ENCODE assay signal across 8 cellular contexts in genomic region chr4:140296335-140296753, GRCh38.
DNase-seq lines count a peak whose midpoint lies in the region; ATAC-seq and TF ChIP-seq lines count a peak whose summit lies in the region.

No MANE protein-coding gene starts in this region.

- H3K27me3 ChIP-seq in foreskin keratinocyte = no peaks in the 10 kb centered on the region
- no peaks in the 10 kb centered on the region for H3K27me3 ChIP-seq in sigmoid colon
- no peaks in the 10 kb centered on the region for H3K27me3 ChIP-seq in effector memory CD4-positive, alpha-beta T cell (replicated peaks; ENCODE audit: control insufficient read depth, insufficient read depth, low read length, poor library complexity, severe bottlenecking)

- intact Hi-C loops in sigmoid colon (cut with DNase I) = no loop called here

- H3K9me3 ChIP-seq in sigmoid colon = no peaks in the 10 kb centered on the region
- no peaks in the 10 kb centered on the region for H3K9me3 ChIP-seq in effector memory CD4-positive, alpha-beta T cell (ENCODE audit: control insufficient read depth, low read length)

- H3K27ac ChIP-seq in RWPE1 (peak overlapping the region; percentile 40), foreskin keratinocyte (no peak overlapping the region), sigmoid colon (peak overlapping the region; percentile 52 to 69 (median 56))
- no peak overlapping the region for H3K27ac ChIP-seq in effector memory CD4-positive, alpha-beta T cell (ENCODE audit: insufficient read depth, low read length, poor library complexity, severe bottlenecking)

- no peaks in the 10 kb centered on the region for H3K36me3 ChIP-seq in sigmoid colon
- no peaks in the 10 kb centered on the region for H3K36me3 ChIP-seq in effector memory CD4-positive, alpha-beta T cell (ENCODE audit: control insufficient read depth, insufficient read depth, low read length)

- POLR2A ChIA-PET in RWPE1 (lab: Yijun Ruan, JAX; ENCODE audit: low non-redundant PET) = no interaction called here

- TF ChIP-seq EP300 in sigmoid colon (IDR thresholded peaks at IDR 0.05) = peak in 1 of 4 donors; percentile 82

- peak; percentile 31 for ATAC-seq in foreskin keratinocyte

- CTCF ChIA-PET in RWPE1 (lab: Yijun Ruan, JAX) = interaction anchor here (0.6 to 1.0 kb wide), 2 partner anchors 10 to 43 kb away, joined by 3 to 5 read pairs; no protein-coding TSS in a partner anchor

- H3K4me1 ChIP-seq in foreskin keratinocyte = peaks cover 33% of the 10 kb centered on the region
- peaks cover 0 to 26% (median 19%) of the 10 kb centered on the region in 4 donors for H3K4me1 ChIP-seq in sigmoid colon
- no peaks in the 10 kb centered on the region for H3K4me1 ChIP-seq in effector memory CD4-positive, alpha-beta T cell (ENCODE audit: control insufficient read depth, insufficient read depth, low read length, poor library complexity, severe bottlenecking)

- no peak for TF ChIP-seq POLR2A in sigmoid colon (IDR thresholded peaks at IDR 0.05)

- peak overlapping the region in 3 of 4 donors; percentile 3 to 12 (median 9) for H3K4me3 ChIP-seq in sigmoid colon
- H3K4me3 ChIP-seq in effector memory CD4-positive, alpha-beta T cell (ENCODE audit: insufficient read depth, low read depth, low read length, poor library complexity, severe bottlenecking) = no peak overlapping the region

- peak; percentile 67 for DNase-seq in HCEC 1CT
- DNase-seq in RWPE1 (ENCODE audit: low spot score) = peak; percentile 42
- peak; percentile 10 to 42 for DNase-seq in foreskin keratinocyte
- peak; percentile 91 for DNase-seq in sigmoid colon
- DNase-seq in activated gamma-delta T cell treated with Interleukin-2 at 50 U/mL for 16 hours = no peak
- DNase-seq in effector memory CD4-positive, alpha-beta T cell = no peak
- DNase-seq in activated T-cell treated with anti-CD3 and anti-CD28 coated beads, Interleukin-2, amount 50 U/mL, for 1 hour = no peak
- DNase-seq in NOMO-1 treated with DMSO at 0.1 percent for 48 hours (lab: John Stamatoyannopoulos, UW; ENCODE audit: unreplicated experiment) = no peak

- no peak for TF ChIP-seq CTCF in RWPE1 (conservative IDR thresholded peaks at IDR 0.05; ENCODE audit: low read depth)
- no peak for TF ChIP-seq CTCF in foreskin keratinocyte (conservative IDR thresholded peaks at IDR 0.05)
- TF ChIP-seq CTCF in sigmoid colon (IDR thresholded peaks at IDR 0.05) = no peak

- 57 to 76% methylated on average over 10 of the region's 10 CpGs for WGBS in sigmoid colon, 2 donors

Comparison
In these comparisons a context has a peak if more than half of its experiments do, and no peak if none do; other contexts are left out.
1. DNase-seq: peak in HCEC 1CT (single experiment), RWPE1 (single experiment), foreskin keratinocyte (2 of 2) and sigmoid colon (single experiment); none in activated gamma-delta T cell treated with Interleukin-2 at 50 U/mL for 16 hours (single experiment), effector memory CD4-positive, alpha-beta T cell (0 of 3), activated T-cell treated with anti-CD3 and anti-CD28 coated beads, Interleukin-2, amount 50 U/mL, for 1 hour (single experiment) and NOMO-1 treated with DMSO at 0.1 percent for 48 hours (single experiment).
2. H3K27ac ChIP-seq: peak in RWPE1 (single experiment) and sigmoid colon (4 of 4); none in foreskin keratinocyte (single experiment) and effector memory CD4-positive, alpha-beta T cell (single experiment).